Comparison of ENCODE assay signal across 9 cellular contexts in the genomic region with DNA sequence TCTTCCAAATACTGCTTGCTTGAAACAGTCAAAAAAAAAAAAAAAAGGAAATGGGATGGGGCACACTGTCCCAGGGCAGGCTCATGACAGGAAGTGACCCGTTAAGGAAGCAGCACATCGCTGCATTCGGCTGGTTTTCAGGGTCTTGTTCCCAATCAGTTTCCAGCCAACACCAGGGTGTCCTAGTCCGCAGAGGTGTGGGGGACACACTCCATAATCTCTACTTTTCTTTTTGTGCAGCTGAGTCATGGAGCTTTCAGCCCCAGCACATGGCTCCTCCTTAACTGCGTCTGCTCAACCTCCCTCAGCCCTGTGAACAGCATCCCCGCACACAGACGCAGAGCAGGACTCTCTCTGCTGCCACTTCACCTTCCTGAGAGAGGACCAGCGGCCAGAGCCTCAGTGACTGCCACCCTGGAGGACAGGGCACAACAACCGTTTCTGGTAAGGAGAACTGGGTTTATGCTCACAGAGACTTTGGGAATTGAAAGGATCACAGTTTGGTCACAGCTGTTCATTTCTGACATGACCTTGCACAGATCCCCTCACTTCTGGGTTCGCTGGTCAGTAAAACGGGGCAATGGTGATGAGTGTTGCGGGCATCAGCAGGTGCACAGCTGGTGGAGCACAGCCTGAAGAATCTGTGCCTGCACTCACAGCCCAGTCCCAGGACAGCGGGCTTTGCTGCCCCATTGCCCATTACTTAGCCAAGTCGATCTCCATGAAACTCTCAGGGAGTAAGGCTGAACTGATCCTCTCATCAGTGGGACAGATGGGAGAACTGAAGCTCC. TPM values are rescaled to one million over a fixed set of nuclear protein-coding genes. Genes with fewer than 3 reads are reported as not detected.
DNase-seq lines count a peak whose midpoint lies in the region; ATAC-seq and TF ChIP-seq lines count a peak whose summit lies in the region.
"Had no signal": no experiment of that assay in that cellular context is flagged by ENCODE, and none has a peak within 500 bp of the region (broad histone marks: within the 10 kb centered on the region; RNA-seq: fewer than 3 reads in every experiment).

A gene (plus strand): TSS at position 154 of the 791 bp plus-strand sequence. CDS start 3,467 bp downstream, outside the sequence.

- intact Hi-C loops in T-helper 1 cell treated with Interleukin-12 subunit alpha and Interleukin-12 subunit beta and Interleukin-4 antibody, amounts not matched to agents 30 ng/mL and 1 ng/mL, for 36 hours (cut with micrococcal nuclease) = loop anchor here (1.0 to 2.0 kb wide), 8 partner anchors 18 to 287 kb away; a partner anchor contains a TSS
- intact Hi-C loops in dendritic cell treated with granulocyte-macrophage colony-stimulating factor and Interleukin-4, amounts not matched to agents 40 ng/mL and 50 ng/mL, for 4 days (cut with micrococcal nuclease) = no loop called here

- no peak for TF ChIP-seq CTCF in RWPE1 (conservative IDR thresholded peaks at IDR 0.05; ENCODE audit: low read depth)

- H3K4me3 ChIP-seq in skeletal muscle tissue (ENCODE audit: low read length in 3 of 3) = peak within 1 kb of the TSS; percentile 63 to 73 (median 72)

- H3K36me3 ChIP-seq in skeletal muscle tissue (ENCODE audit: control insufficient read depth in 3 of 3, insufficient read depth in 3 of 3, low read length in 3 of 3) = peaks cover 0 to 5% (median 0%) of the 10 kb centered on the region in 3 donors
- H3K36me3 ChIP-seq: neutrophil had no signal

- peaks cover 69% of the 10 kb centered on the region for H3K4me1 Mint-ChIP-seq in dendritic cell treated with granulocyte-macrophage colony-stimulating factor and Interleukin-4, amounts not matched to agents 40 ng/mL and 50 ng/mL, for 4 days (ENCODE audit: low read depth)

- peak within 1 kb of the TSS; percentile 90 for H3K27ac Mint-ChIP-seq in dendritic cell treated with granulocyte-macrophage colony-stimulating factor and Interleukin-4, amounts not matched to agents 40 ng/mL and 50 ng/mL, for 4 days

- H3K9ac ChIP-seq in skeletal muscle tissue (ENCODE audit: low read depth in 1 of 3, low read length in 3 of 3) = peak within 1 kb of the TSS; percentile 52 to 78 (median 65)

- no peaks in the 10 kb centered on the region for H3K27me3 ChIP-seq in skeletal muscle tissue (ENCODE audit: control insufficient read depth in 3 of 3, insufficient read depth in 3 of 3, low read length in 3 of 3)

- H3K4me1 ChIP-seq in skeletal muscle tissue (ENCODE audit: control insufficient read depth in 3 of 3, insufficient read depth in 3 of 3, low read length in 3 of 3) = peaks cover 5 to 12% (median 7%) of the 10 kb centered on the region in 3 donors

- H3K27me3 Mint-ChIP-seq in dendritic cell treated with granulocyte-macrophage colony-stimulating factor and Interleukin-4, amounts not matched to agents 40 ng/mL and 50 ng/mL, for 4 days = no peaks in the 10 kb centered on the region

- peaks cover 41% of the 10 kb centered on the region for H3K36me3 Mint-ChIP-seq in dendritic cell treated with granulocyte-macrophage colony-stimulating factor and Interleukin-4, amounts not matched to agents 40 ng/mL and 50 ng/mL, for 4 days (ENCODE audit: low read depth)

- CTCF ChIA-PET in RWPE1 (lab: Yijun Ruan, JAX) = no interaction called here

- DNase-seq in activated T-cell treated with anti-CD3 and anti-CD28 coated beads, Interleukin-2, amount 50 U/mL, for 1 hour = peak; percentile 68
- DNase-seq in activated T-cell treated with anti-CD3 and anti-CD28 coated beads for 4 hours (no peak), RWPE1 (ENCODE audit: low spot score) (no peak), DMS 273 treated with DMSO at 0.1 percent for 48 hours (lab: John Stamatoyannopoulos, UW) (no peak)

- no peak for ATAC-seq in HG03378 (IDR thresholded peaks at IDR 0.05; ENCODE audit: unreplicated experiment)

- H3K9me3 Mint-ChIP-seq in dendritic cell treated with granulocyte-macrophage colony-stimulating factor and Interleukin-4, amounts not matched to agents 40 ng/mL and 50 ng/mL, for 4 days = no peaks in the 10 kb centered on the region

- POLR2A ChIA-PET in RWPE1 (lab: Yijun Ruan, JAX; ENCODE audit: low non-redundant PET) = no interaction called here

- peak within 1 kb of the TSS; percentile 69 for H3K27ac ChIP-seq in skeletal muscle tissue (ENCODE audit: low read depth, low read length)
- H3K27ac ChIP-seq in RWPE1 = no peak within 1 kb of the TSS
- H3K27ac ChIP-seq: neutrophil had no signal

- peak within 1 kb of the TSS; percentile 92 for H3K4me3 Mint-ChIP-seq in dendritic cell treated with granulocyte-macrophage colony-stimulating factor and Interleukin-4, amounts not matched to agents 40 ng/mL and 50 ng/mL, for 4 days

- no peaks in the 10 kb centered on the region for H3K9me3 ChIP-seq in skeletal muscle tissue (ENCODE audit: control insufficient read depth in 3 of 3, low read length in 3 of 3)
- H3K9me3 ChIP-seq: neutrophil had no signal

RNA-seq across cellular contexts. Expression of the gene that starts here (rescaled TPM):
- 242 and 253 TPM in 2 replicates for total RNA-seq in T-helper 1 cell treated with Interleukin-12 subunit alpha and Interleukin-12 subunit beta and Interleukin-4 antibody, amounts not matched to agents 30 ng/mL and 1 ng/mL, for 36 hours
- total RNA-seq in skeletal muscle tissue = 21.4 TPM

Comparison
In these comparisons a context has a peak if more than half of its experiments do, and no peak if none do; other contexts are left out.
1. RNA of the gene that starts here (total RNA-seq): 242 to 253 TPM in T-helper 1 cell treated with Interleukin-12 subunit alpha and Interleukin-12 subunit beta and Interleukin-4 antibody, amounts not matched to agents 30 ng/mL and 1 ng/mL, for 36 hours; 21.4 TPM in skeletal muscle tissue (single experiment); every median in the first group is over 10 times any median in the second.